Comparison of ENCODE assay signal across 24 cellular contexts in genomic region chr7:100765250-100765649, GRCh38. TPM values are rescaled to one million over a fixed set of nuclear protein-coding genes. Genes with fewer than 3 reads are reported as not detected.
"Had no signal": no experiment of that assay in that cellular context is flagged by ENCODE, and none has a peak within 500 bp of the region (broad histone marks: within the 10 kb centered on the region; RNA-seq: fewer than 3 reads in every experiment).

No MANE protein-coding gene starts in this region.

- H3K4me1 Mint-ChIP-seq: activated naive CD4-positive, alpha-beta T cell treated with anti-CD3 and anti-CD28 coated beads, Interleukin-2, amount 50 U/mL, for 24 hours had no signal

- H3K9me3 Mint-ChIP-seq: activated naive CD4-positive, alpha-beta T cell treated with anti-CD3 and anti-CD28 coated beads, Interleukin-2, amount 50 U/mL, for 24 hours; T-helper 1 cell treated with Interleukin-12 subunit alpha and Interleukin-12 subunit beta and Interleukin-4 antibody, amounts not matched to agents 30 μg/mL and 1 μg/mL, for 36 hours had no signal

- H3K27ac ChIP-seq: breast epithelium, SJSA1 had no signal

- H3K27ac Mint-ChIP-seq: activated CD8-positive, alpha-beta T cell treated with anti-CD3 and anti-CD28 coated beads, Interleukin-2, amount 10 ng/mL, durations not matched to agents 7 days and 5 days; activated naive CD4-positive, alpha-beta T cell treated with anti-CD3 and anti-CD28 coated beads, Interleukin-2, amount 50 U/mL, for 24 hours; T-helper 1 cell treated with Interleukin-12 subunit alpha and Interleukin-12 subunit beta and Interleukin-4 antibody, amounts not matched to agents 30 μg/mL and 1 μg/mL, for 36 hours had no signal

- H3K4me3 Mint-ChIP-seq: activated CD8-positive, alpha-beta T cell treated with anti-CD3 and anti-CD28 coated beads, Interleukin-2, amount 10 ng/mL, durations not matched to agents 7 days and 5 days; activated naive CD4-positive, alpha-beta T cell treated with anti-CD3 and anti-CD28 coated beads, Interleukin-2, amount 50 U/mL, for 24 hours; T-helper 1 cell treated with Interleukin-12 subunit alpha and Interleukin-12 subunit beta and Interleukin-4 antibody, amounts not matched to agents 30 μg/mL and 1 μg/mL, for 36 hours had no signal

- H3K27me3 ChIP-seq: breast epithelium had no signal

- H3K36me3 Mint-ChIP-seq: activated naive CD4-positive, alpha-beta T cell treated with anti-CD3 and anti-CD28 coated beads, Interleukin-2, amount 50 U/mL, for 24 hours had no signal

- H3K27me3 Mint-ChIP-seq: activated naive CD4-positive, alpha-beta T cell treated with anti-CD3 and anti-CD28 coated beads, Interleukin-2, amount 50 U/mL, for 24 hours had no signal

- H3K9me3 ChIP-seq: breast epithelium, SJSA1 had no signal

- DNase-seq: activated CD4-positive, alpha-beta T cell treated with anti-CD3 and anti-CD28 coated beads for 48 hours; activated CD4-positive, alpha-beta T cell treated with anti-CD3 and anti-CD28 coated beads, Interleukin-2, amount 50 U/mL, for 4 hours; activated CD4-positive, CD25-positive, alpha-beta regulatory T cell treated with anti-CD3 and anti-CD28 coated beads, Interleukin-2, amount 50 U/mL, for 72 hours; activated CD8-positive, alpha-beta memory T cell treated with anti-CD3 and anti-CD28 coated beads, Interleukin-2, amount 50 U/mL, for 48 hours; activated CD8-positive, alpha-beta T cell treated with anti-CD3 and anti-CD28 coated beads, Interleukin-2, amount 10 ng/mL, durations not matched to agents 7 days and 5 days; activated T-cell treated with anti-CD3 and anti-CD28 coated beads, Interleukin-2, amount 50 U/mL, for 1 hour; aorta; caudate nucleus; MM.1S; NCI-H1105 treated with DMSO at 0.1 percent for 48 hours; NCI-H1436 treated with DMSO at 0.1 percent for 48 hours; NCI-H187; NCI-H2081 treated with DMSO at 0.1 percent for 48 hours; NCI-H226; NCI-H526; NCI-H82; RPMI8226; SHP77 had no signal

- H3K4me1 ChIP-seq: breast epithelium, SJSA1 had no signal

- H3K4me3 ChIP-seq: breast epithelium, SJSA1 had no signal

- ATAC-seq: activated CD8-positive, alpha-beta T cell treated with anti-CD3 and anti-CD28 coated beads, Interleukin-2, amount 10 ng/mL, durations not matched to agents 7 days and 5 days had no signal

- H3K36me3 ChIP-seq: breast epithelium, SJSA1 had no signal

RNA-seq across cellular contexts. Expression of gene ZAN, which starts 31.9 kb away (rescaled TPM):
- total RNA-seq: activated CD8-positive, alpha-beta T cell treated with anti-CD3 and anti-CD28 coated beads, Interleukin-2, amount 10 ng/mL, durations not matched to agents 7 days and 5 days; aorta; breast epithelium; NCI-H460; OCI-LY7; SJSA1 had no signal
- polyA plus RNA-seq: aorta had no signal

RNA-seq across cellular contexts. Expression of gene EPO, which starts 45.0 kb away (rescaled TPM):
- total RNA-seq: activated CD8-positive, alpha-beta T cell treated with anti-CD3 and anti-CD28 coated beads, Interleukin-2, amount 10 ng/mL, durations not matched to agents 7 days and 5 days; aorta; breast epithelium; NCI-H460; SJSA1 had no signal
